1 cellular context compared by ENCODE assay signal in genomic region chr5:173258466-173258865, GRCh38.
TF ChIP-seq lines count a peak whose summit lies in the region.

No MANE protein-coding gene starts in this region.

TF ChIP-seq in GM23338, 12 proteins besides CTCF, POLR2A, EP300 and RAD21 (continued from another document):
- TF ChIP-seq CREB1 (CRISPR knock-in tag; IDR thresholded peaks at IDR 0.05; ENCODE audit: low read depth) = no peak
- no peak for TF ChIP-seq JUNB (IDR thresholded peaks at IDR 0.05; ENCODE audit: unreplicated experiment)
- no peak for TF ChIP-seq REST (IDR thresholded peaks at IDR 0.05; ENCODE audit: unreplicated experiment)
- TF ChIP-seq STAT1 (IDR thresholded peaks at IDR 0.05; ENCODE audit: unreplicated experiment) = no peak
- no peak for TF ChIP-seq EZH2phosphoT487 (IDR thresholded peaks at IDR 0.05; ENCODE audit: unreplicated experiment)
- no peak for TF ChIP-seq POLR2AphosphoS5 (IDR thresholded peaks at IDR 0.05; ENCODE audit: low read depth)
TF ChIP-seq in GM23338: peak in this region for 0.
